15 cellular contexts compared by ENCODE assay signal in genomic region chr1:5651496-5651895, GRCh38.
"Had no signal": no experiment of that assay in that cellular context is flagged by ENCODE, and none has a peak within 500 bp of the region (broad histone marks: within the 10 kb centered on the region; RNA-seq: fewer than 3 reads in every experiment).

No MANE protein-coding gene starts in this region.

- H3K4me3 ChIP-seq: dorsolateral prefrontal cortex, esophagus squamous epithelium, mucosa of descending colon, right atrium auricular region, tibial artery had no signal

- H3K36me3 ChIP-seq: esophagus squamous epithelium, right atrium auricular region, tibial artery had no signal

- H3K27me3 ChIP-seq: right atrium auricular region had no signal

- H3K4me3 Mint-ChIP-seq: naive thymus-derived CD8-positive, alpha-beta T cell had no signal

- H3K4me1 ChIP-seq: tibial artery had no signal

- H3K27ac ChIP-seq: dorsolateral prefrontal cortex, tibial artery had no signal

- H3K27ac Mint-ChIP-seq: naive thymus-derived CD8-positive, alpha-beta T cell had no signal

- H3K9me3 ChIP-seq: esophagus squamous epithelium, mucosa of descending colon, right atrium auricular region, tibial artery had no signal

- DNase-seq: central memory CD4-positive, alpha-beta T cell; cortex of kidney; effector memory CD4-positive, alpha-beta T cell; esophagus squamous epithelium; foreskin fibroblast; left colon; mucosa of descending colon; naive thymus-derived CD8-positive, alpha-beta T cell; posterior cingulate gyrus; small intestine; stimulated activated CD4-positive, alpha-beta T cell treated with anti-CD3 and anti-CD28 coated beads, Interleukin-12 subunit alpha, Interleukin-12 subunit beta, amount 100 ng/mL, for 4 hours; stimulated activated naive CD4-positive, alpha-beta T cell treated with Interleukin-2 at 50 U/mL for 16 hours; tibial artery had no signal

- ATAC-seq: left colon; mucosa of descending colon; naive thymus-derived CD8-positive, alpha-beta T cell had no signal
